In genomic region chr12:103800252-103800771, GRCh38 we compare ENCODE assay signal across 9 cellular contexts. TPM values are rescaled to one million over a fixed set of nuclear protein-coding genes. Genes with fewer than 3 reads are reported as not detected.
DNase-seq lines count a peak whose midpoint lies in the region; ATAC-seq, FAIRE-seq and TF ChIP-seq lines count a peak whose summit lies in the region.
"Had no signal": no experiment of that assay in that cellular context is flagged by ENCODE, and none has a peak within 500 bp of the region (broad histone marks: within the 10 kb centered on the region; RNA-seq: fewer than 3 reads in every experiment).

No MANE protein-coding gene starts in this region.

- TF ChIP-seq CTCF in astrocyte (IDR thresholded peaks at IDR 0.05; ENCODE audit: insufficient read depth, low read depth, low read length) (no peak), thyroid gland (IDR thresholded peaks at IDR 0.05) (no peak)

- peak overlapping the region; percentile 34 for H3K9ac ChIP-seq in astrocyte (ENCODE audit: low read length)

- no peak for FAIRE-seq in astrocyte (lab: Jason Lieb, UNC)

- peaks cover 53% of the 10 kb centered on the region for H3K4me1 ChIP-seq in astrocyte (ENCODE audit: insufficient read depth, low read length)
- H3K4me1 ChIP-seq in thyroid gland, result peaks cover 9 to 18% of the 10 kb centered on the region in 2 donors

- no peaks in the 10 kb centered on the region for H3K27me3 Mint-ChIP-seq in astrocyte (ENCODE audit: low read depth, unreplicated experiment)
- H3K27me3 Mint-ChIP-seq: IgD-negative memory B cell had no signal

- no peaks in the 10 kb centered on the region for H4K20me1 ChIP-seq in astrocyte (ENCODE audit: insufficient read depth, low read length)

- H3K9me3 ChIP-seq in astrocyte (ENCODE audit: insufficient read depth, low read depth, low read length) (no peaks in the 10 kb centered on the region), thyroid gland (no peaks in the 10 kb centered on the region)

- no peak overlapping the region for H2AFZ ChIP-seq in astrocyte (ENCODE audit: low read depth, low read length)

- H3K4me3 ChIP-seq in astrocyte (ENCODE audit: insufficient read depth, low read depth, low read length), result no peak overlapping the region
- H3K4me3 ChIP-seq in thyroid gland (replicated peaks in 1 of 3), result no peak overlapping the region

- H3K36me3 Mint-ChIP-seq in astrocyte (ENCODE audit: low read depth, unreplicated experiment), result peaks cover 16% of the 10 kb centered on the region
- H3K36me3 Mint-ChIP-seq in stimulated activated effector memory CD8-positive, alpha-beta T cell treated with anti-CD3 and anti-CD28 coated beads, Interleukin-12 subunit alpha, Interleukin-12 subunit beta, amount 100 ng/mL, for 72 hours, result peaks cover 22% of the 10 kb centered on the region

- peaks cover 20% of the 10 kb centered on the region for H3K36me3 ChIP-seq in astrocyte (ENCODE audit: insufficient read depth, low read length)
- H3K36me3 ChIP-seq in thyroid gland, result no peaks in the 10 kb centered on the region

- no peaks in the 10 kb centered on the region for H3K9me3 Mint-ChIP-seq in astrocyte (ENCODE audit: unreplicated experiment)
- H3K9me3 Mint-ChIP-seq in stimulated activated effector memory CD8-positive, alpha-beta T cell treated with anti-CD3 and anti-CD28 coated beads, Interleukin-12 subunit alpha, Interleukin-12 subunit beta, amount 100 ng/mL, for 72 hours, result no peaks in the 10 kb centered on the region
- H3K9me3 Mint-ChIP-seq: IgD-negative memory B cell had no signal

- peak overlapping the region; percentile 68 for H3K4me2 ChIP-seq in astrocyte (ENCODE audit: low read length)

- H3K27ac ChIP-seq in astrocyte (ENCODE audit: low read depth, low read length) (peak overlapping the region; percentile 57), layer of hippocampus (ENCODE audit: low read depth, low read length) (peak overlapping the region; percentile 21), thyroid gland (peak overlapping the region; percentile 32 to 90 (median 78))

- H3K27me3 ChIP-seq in astrocyte (ENCODE audit: insufficient read depth, low read length), result no peaks in the 10 kb centered on the region
- H3K27me3 ChIP-seq in layer of hippocampus (ENCODE audit: control insufficient read depth, insufficient read depth, low read length), result no peaks in the 10 kb centered on the region
- H3K27me3 ChIP-seq in thyroid gland, result no peaks in the 10 kb centered on the region

- no peak overlapping the region for H3K4me3 Mint-ChIP-seq in astrocyte (ENCODE audit: unreplicated experiment)
- H3K4me3 Mint-ChIP-seq in stimulated activated effector memory CD8-positive, alpha-beta T cell treated with anti-CD3 and anti-CD28 coated beads, Interleukin-12 subunit alpha, Interleukin-12 subunit beta, amount 100 ng/mL, for 72 hours, result no peak overlapping the region
- H3K4me3 Mint-ChIP-seq: IgD-negative memory B cell had no signal

- H3K27ac Mint-ChIP-seq in astrocyte (ENCODE audit: unreplicated experiment), result no peak overlapping the region
- H3K27ac Mint-ChIP-seq in stimulated activated effector memory CD8-positive, alpha-beta T cell treated with anti-CD3 and anti-CD28 coated beads, Interleukin-12 subunit alpha, Interleukin-12 subunit beta, amount 100 ng/mL, for 72 hours, result no peak overlapping the region
- H3K27ac Mint-ChIP-seq: IgD-negative memory B cell had no signal

- no peak for ATAC-seq in GM21737 (IDR thresholded peaks at IDR 0.05; ENCODE audit: unreplicated experiment)
- ATAC-seq in GM18520 (IDR thresholded peaks at IDR 0.05; ENCODE audit: unreplicated experiment), result no peak
- ATAC-seq in stimulated activated effector memory CD8-positive, alpha-beta T cell treated with anti-CD3 and anti-CD28 coated beads, Interleukin-12 subunit alpha, Interleukin-12 subunit beta, amount 100 ng/mL, for 72 hours, result no peak

- TF ChIP-seq POLR2A in thyroid gland (IDR thresholded peaks at IDR 0.05), result no peak

- peaks cover 29% of the 10 kb centered on the region for H3K4me1 Mint-ChIP-seq in astrocyte (ENCODE audit: low read depth, unreplicated experiment)
- no peaks in the 10 kb centered on the region for H3K4me1 Mint-ChIP-seq in stimulated activated effector memory CD8-positive, alpha-beta T cell treated with anti-CD3 and anti-CD28 coated beads, Interleukin-12 subunit alpha, Interleukin-12 subunit beta, amount 100 ng/mL, for 72 hours

- 17 to 23% methylated on average over 8 to 10 of the region's 10 CpGs for WGBS in thyroid gland, 2 donors

- intact Hi-C loops in thyroid gland (cut with DNase I), result no loop called here

- H3K79me2 ChIP-seq in astrocyte (ENCODE audit: insufficient read depth, low read length), result peaks cover 7% of the 10 kb centered on the region

- DNase-seq in NCI-H1092 (lab: John Stamatoyannopoulos, UW), result peak; percentile 66
- DNase-seq in astrocyte (ENCODE audit: low read depth), result peak; percentile 80
- DNase-seq in thyroid gland, result peak; percentile 86 to 89
- no peak for DNase-seq in stimulated activated effector memory CD8-positive, alpha-beta T cell treated with anti-CD3 and anti-CD28 coated beads, Interleukin-12 subunit alpha, Interleukin-12 subunit beta, amount 100 ng/mL, for 72 hours (ENCODE audit: low spot score in 2 of 2)
- no peak for DNase-seq in activated naive CD4-positive, alpha-beta T cell (lab: John Stamatoyannopoulos, UW)

RNA-seq across cellular contexts. Expression of gene NT5DC3, which starts 40.7 kb away (rescaled TPM):
- 12.0 and 13.6 TPM in 2 replicates for total RNA-seq in astrocyte
- total RNA-seq in thyroid gland, result 1 to 10 TPM; 3.6 to 5.8 (median 4.4) TPM

Comparison
In these comparisons a context has a peak if more than half of its experiments do, and no peak if none do; other contexts are left out.
1. DNase-seq: peak in NCI-H1092 (single experiment), astrocyte (single experiment) and thyroid gland (2 of 2); none in stimulated activated effector memory CD8-positive, alpha-beta T cell treated with anti-CD3 and anti-CD28 coated beads, Interleukin-12 subunit alpha, Interleukin-12 subunit beta, amount 100 ng/mL, for 72 hours (0 of 2) and activated naive CD4-positive, alpha-beta T cell (0 of 4).
2. H3K27ac ChIP-seq: peak in every context shown above with its lines; median percentile 78 in thyroid gland; 57 in astrocyte; 21 in layer of hippocampus.